Comparison of ENCODE assay signal across 2 cellular contexts in the genomic region with DNA sequence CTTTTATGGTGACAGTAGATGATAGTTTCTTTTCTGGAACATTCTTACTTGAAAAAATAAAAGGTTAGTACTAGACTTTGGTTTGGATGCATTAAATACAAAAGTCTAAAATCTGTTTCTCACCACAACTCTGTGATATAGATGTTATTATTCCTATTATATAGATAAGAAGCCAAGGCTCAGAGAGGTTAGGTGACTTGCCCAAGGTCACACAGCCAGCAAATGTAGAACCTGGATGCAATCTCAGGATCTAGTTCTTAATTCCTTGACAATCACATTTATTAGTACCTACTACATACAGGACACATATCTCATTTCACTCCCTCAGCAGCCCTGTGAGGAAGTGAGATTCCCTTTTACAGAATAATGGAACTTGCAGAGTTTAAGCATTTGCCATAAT.
TF ChIP-seq lines count a peak whose summit lies in the region.

No MANE protein-coding gene starts in this region.

TF ChIP-seq in GM23338, 12 proteins besides CTCF, POLR2A, EP300 and RAD21 (continues in another document):
- TF ChIP-seq ETS1 (IDR thresholded peaks at IDR 0.05) (no peak), EZH2phosphoT487 (IDR thresholded peaks at IDR 0.05; ENCODE audit: unreplicated experiment) (no peak), REST (IDR thresholded peaks at IDR 0.05; ENCODE audit: unreplicated experiment) (no peak), JUNB (IDR thresholded peaks at IDR 0.05; ENCODE audit: unreplicated experiment) (no peak), NANOG (IDR thresholded peaks at IDR 0.05; ENCODE audit: borderline replicate concordance) (no peak), ZNF114 (CRISPR knock-in tag; IDR thresholded peaks at IDR 0.05) (no peak), CREB1 (CRISPR knock-in tag; IDR thresholded peaks at IDR 0.05; ENCODE audit: low read depth) (no peak), POLR2AphosphoS5 (IDR thresholded peaks at IDR 0.05; ENCODE audit: low read depth) (no peak), ZNF331 (CRISPR knock-in tag; IDR thresholded peaks at IDR 0.05; ENCODE audit: low read depth) (no peak)
- TF ChIP-seq, protein P1, sequence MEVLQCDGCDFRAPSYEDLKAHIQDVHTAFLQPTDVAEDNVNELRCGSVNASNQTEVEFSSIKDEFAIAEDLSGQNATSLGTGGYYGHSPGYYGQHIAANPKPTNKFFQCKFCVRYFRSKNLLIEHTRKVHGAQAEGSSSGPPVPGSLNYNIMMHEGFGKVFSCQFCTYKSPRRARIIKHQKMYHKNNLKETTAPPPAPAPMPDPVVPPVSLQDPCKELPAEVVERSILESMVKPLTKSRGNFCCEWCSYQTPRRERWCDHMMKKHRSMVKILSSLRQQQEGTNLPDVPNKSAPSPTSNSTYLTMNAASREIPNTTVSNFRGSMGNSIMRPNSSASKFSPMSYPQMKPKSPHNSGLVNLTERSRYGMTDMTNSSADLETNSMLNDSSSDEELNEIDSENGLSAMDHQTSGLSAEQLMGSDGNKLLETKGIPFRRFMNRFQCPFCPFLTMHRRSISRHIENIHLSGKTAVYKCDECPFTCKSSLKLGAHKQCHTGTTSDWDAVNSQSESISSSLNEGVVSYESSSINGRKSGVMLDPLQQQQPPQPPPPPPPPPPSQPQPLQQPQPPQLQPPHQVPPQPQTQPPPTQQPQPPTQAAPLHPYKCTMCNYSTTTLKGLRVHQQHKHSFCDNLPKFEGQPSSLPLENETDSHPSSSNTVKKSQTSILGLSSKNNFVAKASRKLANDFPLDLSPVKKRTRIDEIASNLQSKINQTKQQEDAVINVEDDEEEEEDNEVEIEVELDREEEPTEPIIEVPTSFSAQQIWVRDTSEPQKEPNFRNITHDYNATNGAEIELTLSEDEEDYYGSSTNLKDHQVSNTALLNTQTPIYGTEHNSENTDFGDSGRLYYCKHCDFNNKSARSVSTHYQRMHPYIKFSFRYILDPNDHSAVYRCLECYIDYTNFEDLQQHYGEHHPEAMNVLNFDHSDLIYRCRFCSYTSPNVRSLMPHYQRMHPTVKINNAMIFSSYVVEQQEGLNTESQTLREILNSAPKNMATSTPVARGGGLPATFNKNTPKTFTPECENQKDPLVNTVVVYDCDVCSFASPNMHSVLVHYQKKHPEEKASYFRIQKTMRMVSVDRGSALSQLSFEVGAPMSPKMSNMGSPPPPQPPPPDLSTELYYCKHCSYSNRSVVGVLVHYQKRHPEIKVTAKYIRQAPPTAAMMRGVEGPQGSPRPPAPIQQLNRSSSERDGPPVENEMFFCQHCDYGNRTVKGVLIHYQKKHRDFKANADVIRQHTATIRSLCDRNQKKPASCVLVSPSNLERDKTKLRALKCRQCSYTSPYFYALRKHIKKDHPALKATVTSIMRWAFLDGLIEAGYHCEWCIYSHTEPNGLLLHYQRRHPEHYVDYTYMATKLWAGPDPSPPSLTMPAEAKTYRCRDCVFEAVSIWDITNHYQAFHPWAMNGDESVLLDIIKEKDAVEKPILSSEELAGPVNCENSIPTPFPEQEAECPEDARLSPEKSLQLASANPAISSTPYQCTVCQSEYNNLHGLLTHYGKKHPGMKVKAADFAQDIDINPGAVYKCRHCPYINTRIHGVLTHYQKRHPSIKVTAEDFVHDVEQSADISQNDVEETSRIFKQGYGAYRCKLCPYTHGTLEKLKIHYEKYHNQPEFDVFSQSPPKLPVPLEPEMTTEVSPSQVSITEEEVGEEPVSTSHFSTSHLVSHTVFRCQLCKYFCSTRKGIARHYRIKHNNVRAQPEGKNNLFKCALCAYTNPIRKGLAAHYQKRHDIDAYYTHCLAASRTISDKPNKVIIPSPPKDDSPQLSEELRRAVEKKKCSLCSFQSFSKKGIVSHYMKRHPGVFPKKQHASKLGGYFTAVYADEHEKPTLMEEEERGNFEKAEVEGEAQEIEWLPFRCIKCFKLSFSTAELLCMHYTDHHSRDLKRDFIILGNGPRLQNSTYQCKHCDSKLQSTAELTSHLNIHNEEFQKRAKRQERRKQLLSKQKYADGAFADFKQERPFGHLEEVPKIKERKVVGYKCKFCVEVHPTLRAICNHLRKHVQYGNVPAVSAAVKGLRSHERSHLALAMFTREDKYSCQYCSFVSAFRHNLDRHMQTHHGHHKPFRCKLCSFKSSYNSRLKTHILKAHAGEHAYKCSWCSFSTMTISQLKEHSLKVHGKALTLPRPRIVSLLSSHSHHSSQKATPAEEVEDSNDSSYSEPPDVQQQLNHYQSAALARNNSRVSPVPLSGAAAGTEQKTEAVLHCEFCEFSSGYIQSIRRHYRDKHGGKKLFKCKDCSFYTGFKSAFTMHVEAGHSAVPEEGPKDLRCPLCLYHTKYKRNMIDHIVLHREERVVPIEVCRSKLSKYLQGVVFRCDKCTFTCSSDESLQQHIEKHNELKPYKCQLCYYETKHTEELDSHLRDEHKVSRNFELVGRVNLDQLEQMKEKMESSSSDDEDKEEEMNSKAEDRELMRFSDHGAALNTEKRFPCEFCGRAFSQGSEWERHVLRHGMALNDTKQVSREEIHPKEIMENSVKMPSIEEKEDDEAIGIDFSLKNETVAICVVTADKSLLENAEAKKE (CRISPR knock-in tag; IDR thresholded peaks at IDR 0.05) = no peak

TF ChIP-seq in K562, 482 proteins besides CTCF, POLR2A, EP300 and RAD21:
- TF ChIP-seq RBM25 (IDR thresholded peaks at IDR 0.05; ENCODE audit: low read depth, low read length, severe bottlenecking) (peak; percentile 96), BCOR (IDR thresholded peaks at IDR 0.05) (peak; percentile 47; the same call in 1 of the 2 replicates), ZBTB40 (IDR thresholded peaks at IDR 0.05) (no peak), ZBTB40 (CRISPR knock-in tag; IDR thresholded peaks at IDR 0.05) (no peak), PML (IDR thresholded peaks at IDR 0.05; ENCODE audit: low read length) (no peak), ZFP36 (IDR thresholded peaks at IDR 0.05; ENCODE audit: low read depth, low read length, partially characterized antibody) (peak; percentile 83), ZNF79 (CRISPR knock-in tag; IDR thresholded peaks at IDR 0.05; ENCODE audit: low read depth) (0 out of 2 replicates have a peak, but pooled peaks have one; percentile 19)
